ENCODE assay signal across 19 cellular contexts in the genomic region with DNA sequence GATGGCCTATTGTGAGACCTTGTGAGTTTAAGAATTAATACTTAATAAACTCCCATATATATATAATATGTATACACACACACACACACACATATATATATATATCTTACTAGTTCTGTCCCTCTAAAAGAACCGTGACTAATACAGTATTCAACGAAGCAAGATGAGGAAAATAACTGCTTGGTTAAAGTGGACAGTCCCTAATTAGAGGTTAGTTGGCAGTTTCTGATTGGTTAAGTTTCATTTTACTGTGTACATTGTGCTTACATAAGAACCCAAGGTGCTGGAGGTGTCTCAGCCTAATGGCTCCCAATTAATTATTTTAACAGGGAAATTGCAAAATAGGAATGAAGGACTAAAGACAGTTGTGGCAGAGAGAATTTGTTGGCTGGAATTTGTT.
DNase-seq lines count a peak whose midpoint lies in the region; ATAC-seq, FAIRE-seq and TF ChIP-seq lines count a peak whose summit lies in the region.
"Had no signal": no experiment of that assay in that cellular context is flagged by ENCODE, and none has a peak within 500 bp of the region (broad histone marks: within the 10 kb centered on the region; RNA-seq: fewer than 3 reads in every experiment).

No MANE protein-coding gene starts in this region.

- H3K23me2 ChIP-seq in H1 (ENCODE audit: low read depth, low read length): no peaks in the 10 kb centered on the region

- H3K4me1 Mint-ChIP-seq in natural killer cell (peaks cover 11 to 14% of the 10 kb centered on the region in 2 donors), WTC11 (peaks cover 34% of the 10 kb centered on the region)
- H3K4me1 Mint-ChIP-seq in natural killer cell treated with Interleukin-12 subunit alpha and Interleukin-12 subunit beta and Interleukin-15 and Interleukin-18, amount 100 ng/mL, for 72 hours (ENCODE audit: low read depth in 2 of 2): peaks cover 8 to 11% of the 10 kb centered on the region in 2 donors
- H3K4me1 Mint-ChIP-seq: B cell had no signal

- H2AFZ ChIP-seq in H1 (ENCODE audit: low read length): no peak overlapping the region

- H2BK15ac ChIP-seq in H1 (ENCODE audit: low read length): no peak overlapping the region

- H2AK5ac ChIP-seq in H1 (ENCODE audit: low read depth, low read length): peak overlapping the region; percentile 66

- peak overlapping the region; percentile 80; the same call in 1 of the 2 replicates for H2BK5ac ChIP-seq in H1 (ENCODE audit: low read depth, low read length)

- H3K14ac ChIP-seq in H1 (ENCODE audit: insufficient read length): no peak overlapping the region

- ATAC-seq in natural killer cell (no peak), WTC11 (no peak), GM19328 (IDR thresholded peaks at IDR 0.05; ENCODE audit: unreplicated experiment) (no peak)
- no peak for ATAC-seq in natural killer cell treated with Interleukin-12 subunit alpha and Interleukin-12 subunit beta and Interleukin-15 and Interleukin-18, amount 100 ng/mL, for 72 hours

- intact Hi-C loops in natural killer cell (cut with micrococcal nuclease): loop anchor here (2.0 to 10.0 kb wide), 2 partner anchors 33 to 49 kb away; no protein-coding TSS in a partner anchor

- peak overlapping the region; percentile 74 to 76 for H3K27ac Mint-ChIP-seq in natural killer cell
- H3K27ac Mint-ChIP-seq in natural killer cell treated with Interleukin-12 subunit alpha and Interleukin-12 subunit beta and Interleukin-15 and Interleukin-18, amount 100 ng/mL, for 72 hours: no peak overlapping the region
- H3K27ac Mint-ChIP-seq in WTC11: peak overlapping the region; percentile 39; the same call in 1 of the 2 replicates
- H3K27ac Mint-ChIP-seq: B cell; CD4-positive, alpha-beta T cell; HFFc6 had no signal

- POLR2A ChIA-PET in WTC11 (lab: Charles Lee): no interaction called here
- POLR2A ChIA-PET in H1 (lab: Charles Lee; ENCODE audit: partially characterized antibody): no interaction called here

- peak overlapping the region; percentile 21 for H3K4ac ChIP-seq in H1 (replicated peaks; ENCODE audit: insufficient read length, low read depth, low read length)

- H3K9me3 ChIP-seq in H1 (ENCODE audit: insufficient read depth in 2 of 2, low read depth in 1 of 2, low read length in 1 of 2): no peaks in the 10 kb centered on the region; a peak in 1 of 4 replicates

- peak overlapping the region; percentile 93 for H2BK120ac ChIP-seq in H1 (replicated peaks; ENCODE audit: low read depth, low read length)

- H3K79me2 ChIP-seq in H1 (ENCODE audit: control insufficient read depth in 1 of 2, insufficient read depth in 2 of 2, low read length in 2 of 2): no peaks in the 10 kb centered on the region

- no peaks in the 10 kb centered on the region for H4K20me1 ChIP-seq in H1 (replicated peaks in 1 of 2; ENCODE audit: control insufficient read depth in 1 of 2, insufficient read depth in 2 of 2, low read length in 2 of 2)

- H3K27me3 Mint-ChIP-seq in natural killer cell (ENCODE audit: low read depth in 2 of 2) (no peaks in the 10 kb centered on the region), WTC11 (ENCODE audit: low read depth) (no peaks in the 10 kb centered on the region)
- no peaks in the 10 kb centered on the region for H3K27me3 Mint-ChIP-seq in natural killer cell treated with Interleukin-12 subunit alpha and Interleukin-12 subunit beta and Interleukin-15 and Interleukin-18, amount 100 ng/mL, for 72 hours

- H3K36me3 Mint-ChIP-seq in natural killer cell (no peaks in the 10 kb centered on the region), WTC11 (peaks cover 18% of the 10 kb centered on the region)
- H3K36me3 Mint-ChIP-seq in natural killer cell treated with Interleukin-12 subunit alpha and Interleukin-12 subunit beta and Interleukin-15 and Interleukin-18, amount 100 ng/mL, for 72 hours: no peaks in the 10 kb centered on the region

- no peak overlapping the region for H3K56ac ChIP-seq in H1 (replicated peaks; ENCODE audit: insufficient read length, low read depth, low read length)

- H3K27ac ChIP-seq in H1 (ENCODE audit: low read depth, low read length): no peak overlapping the region; the same call in 1 of the 2 replicates

- peak overlapping the region; percentile 79; the same call in 1 of the 2 replicates for H3K18ac ChIP-seq in H1 (ENCODE audit: extremely low read depth, low read length)

- no peak for TF ChIP-seq RAD21 in H1 (IDR thresholded peaks at IDR 0.05 in 1 of 2, conservative IDR thresholded peaks at IDR 0.05 in 1 of 2; ENCODE audit: low read depth in 2 of 2, low read length in 2 of 2)

- DNase-seq in natural killer cell (no peak), WTC11 (ENCODE audit: low spot score) (no peak), H1 (ENCODE audit: low read depth in 1 of 2, low spot score in 2 of 2) (no peak), SIG-M5 treated with dmso at 0.1 percent for 504 hours (lab: John Stamatoyannopoulos, UW; ENCODE audit: unreplicated experiment) (no peak), DMS 273 (lab: John Stamatoyannopoulos, UW; ENCODE audit: unreplicated experiment) (no peak)
- DNase-seq in natural killer cell treated with Interleukin-12 subunit alpha and Interleukin-12 subunit beta and Interleukin-15 and Interleukin-18, amount 100 ng/mL, for 72 hours (ENCODE audit: low spot score): no peak
- DNase-seq: C1 segment of cervical spinal cord; CD4-positive, alpha-beta T cell; DMS53; GF-D8; GOT3; HCEC 1CT; HFFc6; IMR-90; KBM-7 had no signal

- peak overlapping the region; percentile 3 for H3K4me3 Mint-ChIP-seq in natural killer cell
- no peak overlapping the region for H3K4me3 Mint-ChIP-seq in natural killer cell treated with Interleukin-12 subunit alpha and Interleukin-12 subunit beta and Interleukin-15 and Interleukin-18, amount 100 ng/mL, for 72 hours
- no peak overlapping the region for H3K4me3 Mint-ChIP-seq in WTC11
- H3K4me3 Mint-ChIP-seq: B cell; CD4-positive, alpha-beta T cell; HFFc6 had no signal

- H3K79me1 ChIP-seq in H1 (ENCODE audit: low read depth, low read length): no peaks in the 10 kb centered on the region

- no peak overlapping the region for H4K91ac ChIP-seq in H1 (replicated peaks; ENCODE audit: insufficient read length, low read length)

- TF ChIP-seq CTCF in natural killer cell (IDR thresholded peaks at IDR 0.05): no peak
- no peak for TF ChIP-seq CTCF in WTC11 (IDR thresholded peaks at IDR 0.05)
- no peak for TF ChIP-seq CTCF in H1 (IDR thresholded peaks at IDR 0.05; ENCODE audit: control extremely low read depth in 1 of 3, insufficient read depth in 1 of 3, low read depth in 1 of 3, low read length in 3 of 3)

- peaks cover 0 to 8% (median 2%) of the 10 kb centered on the region in 4 experiments; a peak in 3 of 7 replicates for H3K4me1 ChIP-seq in H1 (replicated peaks in 1 of 4; ENCODE audit: control insufficient read depth in 3 of 4, insufficient read depth in 4 of 4, low read length in 3 of 4)

- peak overlapping the region; percentile 50 for H4K5ac ChIP-seq in H1 (ENCODE audit: insufficient read length, low read depth, low read length)

- TF ChIP-seq POLR2A in H1 (IDR thresholded peaks at IDR 0.05; ENCODE audit: control extremely low read depth in 1 of 2, low read depth in 2 of 2, low read length in 2 of 2): no peak

- no peak for TF ChIP-seq EP300 in H1 (IDR thresholded peaks at IDR 0.05; ENCODE audit: borderline replicate concordance in 1 of 2, low read depth in 2 of 2, low read length in 2 of 2)

- peak overlapping the region; percentile 92; the same call in 1 of the 2 replicates for H2BK20ac ChIP-seq in H1 (ENCODE audit: low read length)

- peak overlapping the region in 1 of 4 experiments; percentile 27; a peak in 1 of 8 replicates for H3K4me3 ChIP-seq in H1 (ENCODE audit: extremely low read depth in 1 of 4, insufficient read depth in 2 of 4, low read depth in 3 of 4, low read length in 4 of 4)

- H3K36me3 ChIP-seq in H1 (ENCODE audit: control insufficient read depth in 2 of 4, insufficient read depth in 4 of 4, low read length in 3 of 4): no peaks in the 10 kb centered on the region

- H3K27me3 ChIP-seq in H1 (replicated peaks in 1 of 4; ENCODE audit: control insufficient read depth in 3 of 4, extremely low read depth in 1 of 4, insufficient read depth in 3 of 4, low read length in 3 of 4): no peaks in the 10 kb centered on the region

- WGBS in H1 (ENCODE audit: extremely low coverage in 1 of 2, insufficient coverage in 1 of 2, insufficient read length in 1 of 2, insufficient replicate concordance in 2 of 2, low coverage in 1 of 2, low lambda C conversion rate in 2 of 2, missing lambda C conversion rate in 1 of 2), 2 experiments: 92% methylated on average over 2 of the region's 2 CpGs; no CpG with 5 or more reads in 1 of the 2 experiments

- no peak overlapping the region for H3K4me2 ChIP-seq in H1 (ENCODE audit: insufficient read depth in 1 of 2, low read depth in 2 of 2, low read length in 2 of 2)

- no peaks in the 10 kb centered on the region for H3K9me3 Mint-ChIP-seq in natural killer cell
- no peaks in the 10 kb centered on the region for H3K9me3 Mint-ChIP-seq in natural killer cell treated with Interleukin-12 subunit alpha and Interleukin-12 subunit beta and Interleukin-15 and Interleukin-18, amount 100 ng/mL, for 72 hours
- peaks cover 22% of the 10 kb centered on the region for H3K9me3 Mint-ChIP-seq in WTC11
- H3K9me3 Mint-ChIP-seq: CD4-positive, alpha-beta T cell; HFFc6 had no signal

- H2BK12ac ChIP-seq in H1 (ENCODE audit: low read depth, low read length): 0 out of 2 replicates have a peak overlapping the region, but pooled peaks have one; percentile 83

- CTCF ChIA-PET in WTC11 (lab: Charles Lee) (interaction anchor here (0.6 to 2.2 kb wide), 3 partner anchors 12 to 228 kb away, joined by 3 to 10 read pairs (median 6); no protein-coding TSS in a partner anchor), H1 (lab: Charles Lee; ENCODE audit: partially characterized antibody) (interaction anchor here (1.0 kb wide), 1 partner anchor 14 kb away, joined by 4 read pairs; no protein-coding TSS in a partner anchor)

- no peak overlapping the region for H4K8ac ChIP-seq in H1 (ENCODE audit: extremely low read depth, insufficient read depth, low read length)

- H3K9ac ChIP-seq in H1 (replicated peaks in 1 of 4; ENCODE audit: extremely low read depth in 1 of 4, low read depth in 3 of 4, low read length in 3 of 4): no peak overlapping the region

- no peak for FAIRE-seq in H1 (lab: Jason Lieb, UNC)
- FAIRE-seq: A204.1, HTR-8/SVneo had no signal

- no peak overlapping the region for H3K23ac ChIP-seq in H1 (ENCODE audit: insufficient read length)

TF ChIP-seq in WTC11, 78 proteins besides CTCF, POLR2A, EP300 and RAD21 (continues in another document):
- no peak for TF ChIP-seq IRF2 (CRISPR knock-in tag; IDR thresholded peaks at IDR 0.05; ENCODE audit: borderline replicate concordance, low read depth)

TF ChIP-seq in H1, 55 proteins besides CTCF, POLR2A, EP300 and RAD21 (continues in another document):
- no peak for TF ChIP-seq BCL11A (IDR thresholded peaks at IDR 0.05; ENCODE audit: low read depth in 2 of 2, low read length in 2 of 2)
- TF ChIP-seq RFX5 (IDR thresholded peaks at IDR 0.05; ENCODE audit: borderline replicate concordance, low read depth, low read length): no peak
- TF ChIP-seq, protein P1, sequence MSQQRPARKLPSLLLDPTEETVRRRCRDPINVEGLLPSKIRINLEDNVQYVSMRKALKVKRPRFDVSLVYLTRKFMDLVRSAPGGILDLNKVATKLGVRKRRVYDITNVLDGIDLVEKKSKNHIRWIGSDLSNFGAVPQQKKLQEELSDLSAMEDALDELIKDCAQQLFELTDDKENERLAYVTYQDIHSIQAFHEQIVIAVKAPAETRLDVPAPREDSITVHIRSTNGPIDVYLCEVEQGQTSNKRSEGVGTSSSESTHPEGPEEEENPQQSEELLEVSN (IDR thresholded peaks at IDR 0.05): no peak

Comparison
In these comparisons a context has a peak if more than half of its experiments do, and no peak if none do; other contexts are left out.
1. H3K27ac Mint-ChIP-seq: peak in natural killer cell (2 of 2) and WTC11 (single experiment); none in natural killer cell treated with Interleukin-12 subunit alpha and Interleukin-12 subunit beta and Interleukin-15 and Interleukin-18, amount 100 ng/mL, for 72 hours (0 of 2).